In the genomic region with DNA sequence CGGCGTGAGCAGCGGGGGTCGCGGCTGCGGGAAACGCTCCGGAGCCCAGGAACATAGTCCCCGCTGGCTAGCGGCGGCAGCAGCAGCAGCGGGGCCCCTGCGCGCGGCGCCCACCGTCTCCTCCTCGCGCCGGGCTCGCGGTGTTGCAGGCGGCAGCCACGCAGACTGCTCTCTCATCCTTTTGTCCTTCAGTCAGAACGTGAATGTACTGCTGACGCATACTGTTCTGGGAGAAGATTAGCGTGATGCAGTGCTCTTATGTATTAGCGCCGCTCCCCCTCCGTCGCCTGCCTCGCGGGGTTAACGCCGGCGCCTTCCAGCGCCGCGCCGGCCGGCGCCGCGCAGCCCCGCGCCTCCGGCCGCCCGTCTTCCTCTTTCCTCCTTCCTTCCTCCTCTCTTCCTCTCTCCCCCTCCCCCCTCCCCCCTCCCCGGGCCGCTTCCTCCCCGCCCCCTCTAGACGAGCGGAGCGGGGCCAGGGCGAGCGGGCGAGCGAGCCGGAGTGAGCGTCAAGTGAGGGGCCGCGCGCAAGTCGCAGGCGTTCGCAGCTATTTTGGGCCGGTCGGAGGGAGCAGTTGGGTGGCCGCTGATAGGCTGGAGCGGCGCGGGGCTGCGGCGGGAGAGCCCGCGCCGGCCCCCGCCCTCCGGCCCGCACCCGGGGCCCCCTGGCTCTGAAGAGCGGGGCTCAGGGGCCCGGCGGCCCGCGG, we compare ENCODE assay signal across 9 cellular contexts. TPM values are rescaled to one million over a fixed set of nuclear protein-coding genes. Genes with fewer than 3 reads are reported as not detected.
DNase-seq lines count a peak whose midpoint lies in the region; ATAC-seq and TF ChIP-seq lines count a peak whose summit lies in the region.
"Had no signal": no experiment of that assay in that cellular context is flagged by ENCODE, and none has a peak within 500 bp of the region (broad histone marks: within the 10 kb centered on the region; RNA-seq: fewer than 3 reads in every experiment).

No MANE protein-coding gene starts in this region.

- peak overlapping the region; percentile 57 for H3K4me2 ChIP-seq in parathyroid adenoma (ENCODE audit: low read length)

- DNase-seq in NCI-H2196 (lab: John Stamatoyannopoulos, UW; ENCODE audit: unreplicated experiment) (peak; percentile 53), NCI-H2196 treated with DMSO at 0.1 percent for 48 hours (lab: John Stamatoyannopoulos, UW; ENCODE audit: unreplicated experiment) (no peak), RWPE1 (ENCODE audit: low spot score) (peak; percentile 76), glutamatergic neuron (peak; percentile 79), type B pancreatic cell (ENCODE audit: extremely low spot score, unreplicated experiment) (no peak)

- H3K36me3 Mint-ChIP-seq in activated naive CD8-positive, alpha-beta T cell: peaks cover 12% of the 10 kb centered on the region
- peaks cover 7% of the 10 kb centered on the region for H3K36me3 Mint-ChIP-seq in glutamatergic neuron (ENCODE audit: unreplicated experiment)
- peaks cover 10% of the 10 kb centered on the region for H3K36me3 Mint-ChIP-seq in type B pancreatic cell

- peak; percentile 53 for ATAC-seq in HG03095 (IDR thresholded peaks at IDR 0.05; ENCODE audit: unreplicated experiment)

- peak overlapping the region; percentile 86 for H3K4me3 Mint-ChIP-seq in activated naive CD8-positive, alpha-beta T cell
- H3K4me3 Mint-ChIP-seq in glutamatergic neuron (ENCODE audit: unreplicated experiment): peak overlapping the region; percentile 89
- peak overlapping the region; percentile 93 for H3K4me3 Mint-ChIP-seq in type B pancreatic cell

- H3K79me2 ChIP-seq in parathyroid adenoma: peaks cover 13% of the 10 kb centered on the region

- POLR2A ChIA-PET in RWPE1 (lab: Yijun Ruan, JAX; ENCODE audit: low non-redundant PET): no interaction called here

- H2AFZ ChIP-seq in parathyroid adenoma: peak overlapping the region; percentile 73

- CTCF ChIA-PET in RWPE1 (lab: Yijun Ruan, JAX): no interaction called here

- H3K4me3 ChIP-seq in parathyroid adenoma (ENCODE audit: low read depth, low read length): no peak overlapping the region

- H3K27me3 Mint-ChIP-seq in activated naive CD8-positive, alpha-beta T cell: peaks cover 1% of the 10 kb centered on the region
- peaks cover 13% of the 10 kb centered on the region for H3K27me3 Mint-ChIP-seq in glutamatergic neuron (ENCODE audit: unreplicated experiment)
- H3K27me3 Mint-ChIP-seq in type B pancreatic cell: peaks cover 32% of the 10 kb centered on the region

- TF ChIP-seq CTCF in RWPE1 (conservative IDR thresholded peaks at IDR 0.05; ENCODE audit: low read depth) (peak; percentile 30), glutamatergic neuron (IDR thresholded peaks at IDR 0.05; ENCODE audit: partially characterized antibody, unreplicated experiment) (peak; percentile 18), parathyroid adenoma (IDR thresholded peaks at IDR 0.05) (peak; percentile 47), type B pancreatic cell (conservative IDR thresholded peaks at IDR 0.05) (peak; percentile 60)

- no peaks in the 10 kb centered on the region for H3K9me3 ChIP-seq in parathyroid adenoma (ENCODE audit: control insufficient read depth, low read length)

- H3K27me3 ChIP-seq in parathyroid adenoma (ENCODE audit: control insufficient read depth, insufficient read depth, low read length): no peaks in the 10 kb centered on the region

- H3K4me1 Mint-ChIP-seq in activated naive CD8-positive, alpha-beta T cell (ENCODE audit: low read depth): peaks cover 14% of the 10 kb centered on the region
- H3K4me1 Mint-ChIP-seq in glutamatergic neuron (ENCODE audit: low read depth, unreplicated experiment) (peaks cover 32% of the 10 kb centered on the region), type B pancreatic cell (ENCODE audit: unreplicated experiment) (peaks cover 19% of the 10 kb centered on the region)

- H3K4me1 ChIP-seq in parathyroid adenoma: peaks cover 9% of the 10 kb centered on the region

- H3K36me3 ChIP-seq in parathyroid adenoma (ENCODE audit: control insufficient read depth, insufficient read depth, low read length): no peaks in the 10 kb centered on the region

- H3K9ac ChIP-seq in parathyroid adenoma: no peak overlapping the region

- no peaks in the 10 kb centered on the region for H3K9me3 Mint-ChIP-seq in activated naive CD8-positive, alpha-beta T cell (ENCODE audit: low read depth)
- H3K9me3 Mint-ChIP-seq in glutamatergic neuron (ENCODE audit: unreplicated experiment) (peaks cover 30% of the 10 kb centered on the region), type B pancreatic cell (no peaks in the 10 kb centered on the region)

- H3K27ac ChIP-seq in RWPE1 (peak overlapping the region; percentile 23; the same call in 1 of the 2 replicates), parathyroid adenoma (peak overlapping the region; percentile 68)
- H3K27ac ChIP-seq: C4-2B had no signal

- H3K27ac Mint-ChIP-seq in activated naive CD8-positive, alpha-beta T cell: no peak overlapping the region
- H3K27ac Mint-ChIP-seq in glutamatergic neuron (ENCODE audit: unreplicated experiment) (peak overlapping the region; percentile 92), type B pancreatic cell (peak overlapping the region; percentile 93)

RNA-seq across cellular contexts. Expression of gene LRRC4, which starts 0.8 kb away (rescaled TPM):
- total RNA-seq in glutamatergic neuron (ENCODE audit: unreplicated experiment): 60.0 TPM
- total RNA-seq in type B pancreatic cell (ENCODE audit: low replicate concordance): 12.5 and 37.7 TPM in 2 replicates

Comparison
In these comparisons a context has a peak if more than half of its experiments do, and no peak if none do; other contexts are left out.
1. DNase-seq: peak in NCI-H2196 (single experiment), RWPE1 (single experiment) and glutamatergic neuron (single experiment); none in NCI-H2196 treated with DMSO at 0.1 percent for 48 hours (single experiment) and type B pancreatic cell (single experiment).
2. Peak in every context shown above with its lines, with median percentiles within 50 percentile points of each other: CTCF ChIP-seq and H3K4me3 Mint-ChIP-seq.